Comparison of ENCODE assay signal across 15 cellular contexts in the genomic region with DNA sequence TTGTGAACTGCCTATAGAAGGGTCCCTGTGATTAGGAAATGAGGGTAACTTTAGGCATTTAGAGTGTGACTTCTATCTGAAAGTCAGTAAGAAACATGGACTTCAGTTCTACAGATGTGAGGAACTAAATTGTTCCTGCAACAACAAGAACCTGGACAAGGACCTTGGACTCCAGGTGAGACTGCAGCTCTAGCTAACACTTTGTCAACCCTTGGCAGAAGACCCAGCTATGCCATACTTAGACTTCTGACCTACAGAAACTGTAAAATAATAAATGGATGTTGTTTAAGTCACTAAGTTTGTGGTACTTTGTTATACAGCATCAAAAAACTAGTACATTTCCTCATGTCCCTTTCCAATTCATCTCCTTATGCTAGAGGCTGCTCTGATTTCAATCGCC.
DNase-seq lines count a peak whose midpoint lies in the region; ATAC-seq and TF ChIP-seq lines count a peak whose summit lies in the region.
"Had no signal": no experiment of that assay in that cellular context is flagged by ENCODE, and none has a peak within 500 bp of the region (broad histone marks: within the 10 kb centered on the region; RNA-seq: fewer than 3 reads in every experiment).

No MANE protein-coding gene starts in this region.

- H4K20me1 ChIP-seq in osteoblast (ENCODE audit: insufficient read depth, low read length), result no peaks in the 10 kb centered on the region
- H4K20me1 ChIP-seq: BLaER1 treated with 17β-estradiol and CSF1 and Interleukin-3, amounts not matched to agents 10 nM and 100 nM had no signal

- DNase-seq in left colon (no peak), osteoblast (ENCODE audit: insufficient read length, low spot score, missing footprints) (peak; percentile 15)
- no peak for DNase-seq in activated CD4-positive, alpha-beta T cell treated with anti-CD3 and anti-CD28 coated beads, Interleukin-2, amount 10 ng/mL, durations not matched to agents 24 days and 14 days
- DNase-seq: 8988T; ACHN; Caco-2; Calu3; CD4-positive, alpha-beta T cell; CD8-positive, alpha-beta T cell; DMS79 treated with DMSO at 0.1 percent for 48 hours; GF-D8 had no signal

- no peak for TF ChIP-seq CTCF in osteoblast (IDR thresholded peaks at IDR 0.05; ENCODE audit: extremely low read depth, low read depth, low read length)

- intact Hi-C loops in left colon (cut with DNase I, micrococcal nuclease), result no loop called here
- intact Hi-C loops in activated CD4-positive, alpha-beta T cell treated with anti-CD3 and anti-CD28 coated beads, Interleukin-2, amount 10 ng/mL, durations not matched to agents 24 days and 14 days (cut with micrococcal nuclease), result no loop called here

- H3K79me2 ChIP-seq in osteoblast (ENCODE audit: insufficient read depth, low read length), result no peaks in the 10 kb centered on the region

- no peaks in the 10 kb centered on the region for H3K9me3 Mint-ChIP-seq in activated CD4-positive, alpha-beta T cell treated with anti-CD3 and anti-CD28 coated beads, Interleukin-2, amount 10 ng/mL, durations not matched to agents 24 days and 14 days

- H3K27ac ChIP-seq in osteoblast (ENCODE audit: low read depth, low read length), result no peak overlapping the region
- H3K27ac ChIP-seq: BLaER1 treated with 17β-estradiol and CSF1 and Interleukin-3, amounts not matched to agents 10 nM and 100 nM; C4-2B had no signal

- ATAC-seq in left colon (peak; percentile 77), HG02623 (IDR thresholded peaks at IDR 0.05; ENCODE audit: unreplicated experiment) (no peak), HG03196 (IDR thresholded peaks at IDR 0.05; ENCODE audit: unreplicated experiment) (no peak)
- ATAC-seq: CD8-positive, alpha-beta T cell had no signal

- H3K9me3 ChIP-seq in osteoblast (ENCODE audit: low read depth, low read length), result no peaks in the 10 kb centered on the region
- H3K9me3 ChIP-seq: BLaER1 treated with 17β-estradiol and CSF1 and Interleukin-3, amounts not matched to agents 10 nM and 100 nM; Caco-2 had no signal

- no peak overlapping the region for H3K4me2 ChIP-seq in osteoblast (ENCODE audit: insufficient read depth, low read length)
- H3K4me2 ChIP-seq: BLaER1 treated with 17β-estradiol and CSF1 and Interleukin-3, amounts not matched to agents 10 nM and 100 nM had no signal

- H3K27ac Mint-ChIP-seq in activated CD4-positive, alpha-beta T cell treated with anti-CD3 and anti-CD28 coated beads, Interleukin-2, amount 10 ng/mL, durations not matched to agents 24 days and 14 days, result no peak overlapping the region
- H3K27ac Mint-ChIP-seq: CD4-positive, alpha-beta T cell; CD8-positive, alpha-beta T cell had no signal

- H3K4me1 Mint-ChIP-seq in activated CD4-positive, alpha-beta T cell treated with anti-CD3 and anti-CD28 coated beads, Interleukin-2, amount 10 ng/mL, durations not matched to agents 24 days and 14 days, result no peaks in the 10 kb centered on the region

- no peak overlapping the region for H3K4me3 ChIP-seq in osteoblast (ENCODE audit: insufficient read depth, low read length)
- H3K4me3 ChIP-seq: BLaER1 treated with 17β-estradiol and CSF1 and Interleukin-3, amounts not matched to agents 10 nM and 100 nM had no signal

- H2AFZ ChIP-seq in osteoblast (ENCODE audit: low read length), result no peak overlapping the region

- H3K36me3 ChIP-seq in osteoblast (ENCODE audit: insufficient read depth, low read length), result no peaks in the 10 kb centered on the region
- H3K36me3 ChIP-seq: BLaER1 treated with 17β-estradiol and CSF1 and Interleukin-3, amounts not matched to agents 10 nM and 100 nM had no signal

- no peaks in the 10 kb centered on the region for H3K27me3 Mint-ChIP-seq in activated CD4-positive, alpha-beta T cell treated with anti-CD3 and anti-CD28 coated beads, Interleukin-2, amount 10 ng/mL, durations not matched to agents 24 days and 14 days
- H3K27me3 Mint-ChIP-seq: CD4-positive, alpha-beta T cell had no signal

- no peaks in the 10 kb centered on the region for H3K27me3 ChIP-seq in osteoblast (ENCODE audit: insufficient read depth, low read length)
- H3K27me3 ChIP-seq: BLaER1 treated with 17β-estradiol and CSF1 and Interleukin-3, amounts not matched to agents 10 nM and 100 nM had no signal

- no peak overlapping the region for H3K4me3 Mint-ChIP-seq in activated CD4-positive, alpha-beta T cell treated with anti-CD3 and anti-CD28 coated beads, Interleukin-2, amount 10 ng/mL, durations not matched to agents 24 days and 14 days
- H3K4me3 Mint-ChIP-seq: CD4-positive, alpha-beta T cell; CD8-positive, alpha-beta T cell had no signal

- no peaks in the 10 kb centered on the region for H3K36me3 Mint-ChIP-seq in activated CD4-positive, alpha-beta T cell treated with anti-CD3 and anti-CD28 coated beads, Interleukin-2, amount 10 ng/mL, durations not matched to agents 24 days and 14 days (ENCODE audit: low read depth)
- H3K36me3 Mint-ChIP-seq: CD8-positive, alpha-beta T cell had no signal

- H3K4me1 ChIP-seq in osteoblast (ENCODE audit: insufficient read depth, low read length), result no peaks in the 10 kb centered on the region
- H3K4me1 ChIP-seq: Caco-2 had no signal
